ENCODE assay signal across 33 cellular contexts in the genomic region with DNA sequence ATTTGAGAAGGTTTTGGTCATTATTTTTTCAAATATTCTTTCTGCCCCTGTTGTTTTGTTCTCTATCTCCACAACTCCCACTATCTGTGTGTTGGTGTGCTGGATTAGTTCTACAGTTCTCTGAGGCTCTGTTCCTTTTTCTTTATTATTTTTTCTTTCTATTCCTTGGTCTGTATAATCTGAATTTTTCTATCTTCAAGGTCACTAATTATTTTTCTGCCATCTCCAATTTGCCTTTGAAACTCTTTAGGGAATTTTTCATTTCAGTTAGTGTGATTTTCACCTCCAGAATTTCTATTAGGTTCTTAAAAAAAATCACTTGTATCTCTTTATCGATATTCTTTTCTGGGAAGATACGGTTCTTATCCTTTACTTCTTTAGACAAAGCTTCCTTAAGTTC.
A peak's percentile ranks its signal among the peaks of the same experiment; 100 is the strongest.
DNase-seq lines count a peak whose midpoint lies in the region; ATAC-seq, FAIRE-seq and TF ChIP-seq lines count a peak whose summit lies in the region.
"Had no signal": no experiment of that assay in that cellular context is flagged by ENCODE, and none has a peak within 500 bp of the region (broad histone marks: within the 10 kb centered on the region; RNA-seq: fewer than 3 reads in every experiment).

No MANE protein-coding gene starts in this region.

- intact Hi-C loops in HepG2 (cut with micrococcal nuclease; ENCODE audit: unreplicated experiment) (no loop called here), right lobe of liver (cut with DNase I) (no loop called here)

- H3K9ac ChIP-seq in HepG2 (ENCODE audit: insufficient read depth, low read depth, low read length) = no peak overlapping the region
- H3K9ac ChIP-seq: BLaER1; BLaER1 treated with 17β-estradiol and CSF1 and Interleukin-3, amounts not matched to agents 10 nM and 100 nM had no signal

- H3K9me3 ChIP-seq in HepG2 (ENCODE audit: low read length) = peaks cover 5% of the 10 kb centered on the region; the same call in 1 of the 2 replicates
- no peaks in the 10 kb centered on the region for H3K9me3 ChIP-seq in right lobe of liver
- no peaks in the 10 kb centered on the region for H3K9me3 ChIP-seq in HEK293 (ENCODE audit: control insufficient read depth, insufficient read depth, low read depth, low read length)
- H3K9me3 ChIP-seq: BE2C had no signal

- TF ChIP-seq EP300 in HepG2 (IDR thresholded peaks at IDR 0.05; ENCODE audit: low read depth in 2 of 2, low read length in 2 of 2) = no peak
- TF ChIP-seq EP300 in HepG2 (CRISPR knock-in tag; IDR thresholded peaks at IDR 0.05; ENCODE audit: borderline replicate concordance) = no peak

- 1% methylated on average over 2 of the region's 2 CpGs for WGBS in HepG2 (ENCODE audit: low lambda C conversion rate)
- 58% methylated on average over 2 of the region's 2 CpGs for WGBS in right lobe of liver (ENCODE audit: insufficient coverage, low coverage, low lambda C conversion rate, missing lambda C conversion rate)

- CTCF ChIA-PET in HepG2 (lab: Yijun Ruan, JAX; ENCODE audit: low intra/inter-chr PET ratio, low total read pairs) = no interaction called here
- CTCF ChIA-PET in HEK293 (lab: Yijun Ruan, JAX) = no interaction called here

- in situ Hi-C loops in HepG2 (cut with HindIII; ENCODE audit: extremely low pct_ligation_motif_present, low pct_unique_long_range_greater_than_20kb) = no loop called here
- in situ Hi-C loops in Caki2 (cut with HindIII; ENCODE audit: low pct_unique_long_range_greater_than_20kb, low sequenced_read_pairs) = no loop called here

- H3K79me2 ChIP-seq in HepG2 (ENCODE audit: insufficient read depth, low read length) = no peaks in the 10 kb centered on the region

- no peak overlapping the region for H2AFZ ChIP-seq in HepG2 (ENCODE audit: low read length)

- FAIRE-seq in HepG2 (lab: Jason Lieb, UNC) = no peak
- FAIRE-seq: A204.1, A549, D721Med had no signal

- H3K4me2 ChIP-seq in HepG2 (ENCODE audit: low read depth, low read length) = no peak overlapping the region
- H3K4me2 ChIP-seq: A549; BLaER1; BLaER1 treated with 17β-estradiol and CSF1 and Interleukin-3, amounts not matched to agents 10 nM and 100 nM had no signal

- H3K27ac ChIP-seq in HepG2 (ENCODE audit: extremely low read length, insufficient read depth, low read length) = no peak overlapping the region
- H3K27ac ChIP-seq in right lobe of liver = no peak overlapping the region
- H3K27ac ChIP-seq in HEK293 (ENCODE audit: extremely low read depth, low read depth, low read length) = no peak overlapping the region
- H3K27ac ChIP-seq: 22Rv1; A549; BLaER1; BLaER1 treated with 17β-estradiol and CSF1 and Interleukin-3, amounts not matched to agents 10 nM and 100 nM; C4-2B had no signal

- BruUV-seq in HepG2 (replicated peaks; lab: Mats Ljungman, UMichigan) = no TSS peak

- TF ChIP-seq CTCF in HepG2 (CRISPR knock-in tag; IDR thresholded peaks at IDR 0.05) (no peak), right lobe of liver (IDR thresholded peaks at IDR 0.05) (no peak), HEK293 (tag by site-specific recombination; IDR thresholded peaks at IDR 0.05) (no peak)

- H3K27me3 ChIP-seq in HepG2 (ENCODE audit: control insufficient read depth in 1 of 2, insufficient read depth in 2 of 2, low read length in 2 of 2) (no peaks in the 10 kb centered on the region), right lobe of liver (no peaks in the 10 kb centered on the region)
- H3K27me3 ChIP-seq: BE2C; BLaER1; BLaER1 treated with 17β-estradiol and CSF1 and Interleukin-3, amounts not matched to agents 10 nM and 100 nM had no signal

- H3K4me3 ChIP-seq in HepG2 (replicated peaks in 1 of 3; ENCODE audit: insufficient read depth in 1 of 3, low read depth in 2 of 3, low read length in 3 of 3) (no peak overlapping the region), right lobe of liver (no peak overlapping the region), HEK293 (ENCODE audit: low read depth, low read length) (no peak overlapping the region)
- H3K4me3 ChIP-seq: A549; BLaER1; BLaER1 treated with 17β-estradiol and CSF1 and Interleukin-3, amounts not matched to agents 10 nM and 100 nM had no signal

- no peaks in the 10 kb centered on the region for H3K4me1 ChIP-seq in HepG2 (ENCODE audit: insufficient read depth, low read length)
- H3K4me1 ChIP-seq in right lobe of liver = no peaks in the 10 kb centered on the region
- H3K4me1 ChIP-seq in HEK293 (ENCODE audit: control insufficient read depth, insufficient read depth, low read length) = no peaks in the 10 kb centered on the region
- H3K4me1 ChIP-seq: A549; BE2C; BLaER1 treated with 17β-estradiol and CSF1 and Interleukin-3, amounts not matched to agents 10 nM and 100 nM; Caco-2 had no signal

- ATAC-seq in HepG2 = no peak
- ATAC-seq in right lobe of liver = no peak
- no peak for ATAC-seq in GM21515 (IDR thresholded peaks at IDR 0.05; ENCODE audit: unreplicated experiment)
- ATAC-seq in HG02840 (IDR thresholded peaks at IDR 0.05; ENCODE audit: low FRiP score, unreplicated experiment) = no peak
- ATAC-seq: A549; CD8-positive, alpha-beta T cell had no signal

- DNase-seq in HepG2 (ENCODE audit: low spot score) (no peak), right lobe of liver (no peak), Caki2 (ENCODE audit: low read depth) (peak; percentile 8)
- DNase-seq: 8988T; ACHN; AML-193; BE2C; C1 segment of cervical spinal cord; Caco-2; Calu3; CD4-positive, alpha-beta memory T cell; CD4-positive, alpha-beta T cell; CD4-positive, CD25-positive, alpha-beta regulatory T cell; CD8-positive, alpha-beta memory T cell; CD8-positive, alpha-beta T cell; COR-L47; DMS 273 treated with DMSO at 0.1 percent for 48 hours; DMS153; DMS53; DMS79; DMS79 treated with DMSO at 0.1 percent for 48 hours; DND-41; EL had no signal

- POLR2A ChIA-PET in HepG2 (lab: Yijun Ruan, JAX) (no interaction called here), HEK293 (lab: Yijun Ruan, JAX) (no interaction called here)

- TF ChIP-seq POLR2A in HepG2 (IDR thresholded peaks at IDR 0.05; ENCODE audit: insufficient read depth in 1 of 2, low read depth in 2 of 2, low read length in 2 of 2) (no peak), right lobe of liver (IDR thresholded peaks at IDR 0.05) (no peak)

- no peak for TF ChIP-seq RAD21 in HepG2 (CRISPR knock-in tag; IDR thresholded peaks at IDR 0.05)

- no peaks in the 10 kb centered on the region for H3K36me3 ChIP-seq in HepG2 (replicated peaks in 1 of 2; ENCODE audit: control insufficient read depth in 1 of 2, insufficient read depth in 2 of 2, low read length in 2 of 2)
- H3K36me3 ChIP-seq in right lobe of liver = no peaks in the 10 kb centered on the region
- no peaks in the 10 kb centered on the region for H3K36me3 ChIP-seq in HEK293 (ENCODE audit: control insufficient read depth in 2 of 2, insufficient read depth in 1 of 2, low read length in 2 of 2)
- H3K36me3 ChIP-seq: BE2C; BLaER1; BLaER1 treated with 17β-estradiol and CSF1 and Interleukin-3, amounts not matched to agents 10 nM and 100 nM had no signal

- H4K20me1 ChIP-seq in HepG2 (ENCODE audit: insufficient read depth, low read length) = no peaks in the 10 kb centered on the region
- H4K20me1 ChIP-seq: BLaER1; BLaER1 treated with 17β-estradiol and CSF1 and Interleukin-3, amounts not matched to agents 10 nM and 100 nM had no signal

TF ChIP-seq in HepG2, 621 proteins besides CTCF, POLR2A, EP300 and RAD21 (continues in another document):
- TF ChIP-seq, protein P1, sequence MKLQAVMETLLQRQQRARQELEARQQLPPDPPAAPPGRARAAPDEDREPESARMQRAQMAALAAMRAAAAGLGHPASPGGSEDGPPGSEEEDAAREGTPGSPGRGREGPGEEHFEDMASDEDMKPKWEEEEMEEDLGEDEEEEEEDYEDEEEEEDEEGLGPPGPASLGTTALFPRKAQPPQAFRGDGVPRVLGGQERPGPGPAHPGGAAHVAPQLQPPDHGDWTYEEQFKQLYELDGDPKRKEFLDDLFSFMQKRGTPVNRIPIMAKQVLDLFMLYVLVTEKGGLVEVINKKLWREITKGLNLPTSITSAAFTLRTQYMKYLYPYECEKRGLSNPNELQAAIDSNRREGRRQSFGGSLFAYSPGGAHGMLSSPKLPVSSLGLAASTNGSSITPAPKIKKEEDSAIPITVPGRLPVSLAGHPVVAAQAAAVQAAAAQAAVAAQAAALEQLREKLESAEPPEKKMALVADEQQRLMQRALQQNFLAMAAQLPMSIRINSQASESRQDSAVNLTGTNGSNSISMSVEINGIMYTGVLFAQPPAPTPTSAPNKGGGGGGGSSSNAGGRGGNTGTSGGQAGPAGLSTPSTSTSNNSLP (IDR thresholded peaks at IDR 0.05; ENCODE audit: low read depth, low read length) = no peak

TF ChIP-seq in HEK293, 187 proteins besides CTCF, POLR2A, EP300 and RAD21:
- TF ChIP-seq ZNF768 (tag by site-specific recombination; IDR thresholded peaks at IDR 0.05) = no peak
- 0 out of 2 replicates have a peak, but pooled peaks have one; percentile 3 for TF ChIP-seq ZNF558 (tag by site-specific recombination; IDR thresholded peaks at IDR 0.05)
- TF ChIP-seq ZNF571 (tag by site-specific recombination; IDR thresholded peaks at IDR 0.05) = no peak
- peak; percentile 66 for TF ChIP-seq SETDB1 (IDR thresholded peaks at IDR 0.05; ENCODE audit: insufficient read length, low read length)
